ENCODE assay signal across 27 cellular contexts in the genomic region with DNA sequence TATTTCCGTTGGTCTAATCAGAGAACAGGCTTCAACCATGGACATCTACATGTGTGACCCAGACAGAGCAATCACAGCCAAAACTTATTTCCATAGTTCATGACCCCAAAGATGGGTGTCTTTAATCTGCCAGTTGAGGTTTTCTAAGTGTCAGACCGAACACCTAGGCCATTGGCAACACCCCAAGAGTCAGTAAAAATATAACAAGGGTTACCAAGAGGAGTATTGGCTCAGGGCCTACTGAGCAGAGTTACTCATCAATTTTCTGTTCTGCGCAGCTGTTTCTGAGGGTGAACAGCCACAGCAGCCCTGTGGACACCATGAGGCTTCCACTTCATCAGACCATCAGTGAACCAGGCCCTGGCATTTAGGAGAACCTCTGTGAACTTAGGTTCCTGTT. TPM values are rescaled to one million over a fixed set of nuclear protein-coding genes. Genes with fewer than 3 reads are reported as not detected.
"Had no signal": no experiment of that assay in that cellular context is flagged by ENCODE, and none has a peak within 500 bp of the region (broad histone marks: within the 10 kb centered on the region; RNA-seq: fewer than 3 reads in every experiment).

No MANE protein-coding gene starts in this region.

- H3K4me1 Mint-ChIP-seq: activated naive CD8-positive, alpha-beta T cell treated with anti-CD3 and anti-CD28 coated beads for 36 hours had no signal

- H3K9me3 Mint-ChIP-seq: activated naive CD4-positive, alpha-beta T cell treated with anti-CD3 and anti-CD28 coated beads for 36 hours; activated naive CD8-positive, alpha-beta T cell treated with anti-CD3 and anti-CD28 coated beads for 36 hours; activated T-helper 1 cell treated with anti-CD3 and anti-CD28 coated beads, Interleukin-12 subunit alpha, Interleukin-12 subunit beta, Interleukin-2, Interleukin-4 antibody, amounts not matched to agents 30 ng/mL and 10 ng/mL and 1 ng/mL, durations not matched to agents 14 hours and 24 hours and 36 hours; naive B cell; nephron progenitor cell had no signal

- DNase-seq: activated CD4-positive, alpha-beta T cell treated with anti-CD3 and anti-CD28 coated beads for 4 hours; activated CD4-positive, alpha-beta T cell treated with anti-CD3 and anti-CD28 coated beads, Interleukin-2, amount 50 U/mL, for 4 hours; activated CD4-positive, CD25-positive, alpha-beta regulatory T cell; activated CD8-positive, alpha-beta memory T cell treated with anti-CD3 and anti-CD28 coated beads for 24 hours; activated effector memory CD4-positive, alpha-beta T cell treated with anti-CD3 and anti-CD28 coated beads, Interleukin-2, amount 50 U/mL, for 16 hours; activated naive CD4-positive, alpha-beta T cell treated with anti-CD3 and anti-CD28 coated beads for 36 hours; activated naive CD8-positive, alpha-beta T cell treated with anti-CD3 and anti-CD28 coated beads for 36 hours; activated T-cell treated with anti-CD3 and anti-CD28 coated beads, Interleukin-2, amount 50 U/mL, for 1 hour; adrenal gland; brain microvascular endothelial cell; caudate nucleus; cortex of kidney; head of caudate nucleus; lower lobe of right lung; mesenchymal stem cell; naive B cell; nephron progenitor cell; retina; spleen; stimulated activated naive CD4-positive, alpha-beta T cell; tibial artery; upper lobe of right lung had no signal

- H3K4me3 ChIP-seq: adrenal gland, ascending aorta, lower lobe of right lung, spleen, suprapubic skin, tibial artery, upper lobe of right lung had no signal

- H3K27me3 Mint-ChIP-seq: activated naive CD8-positive, alpha-beta T cell treated with anti-CD3 and anti-CD28 coated beads for 36 hours; naive B cell had no signal

- H3K36me3 Mint-ChIP-seq: activated naive CD8-positive, alpha-beta T cell treated with anti-CD3 and anti-CD28 coated beads for 36 hours had no signal

- H3K4me3 Mint-ChIP-seq: activated naive CD4-positive, alpha-beta T cell treated with anti-CD3 and anti-CD28 coated beads for 36 hours; activated naive CD8-positive, alpha-beta T cell treated with anti-CD3 and anti-CD28 coated beads for 36 hours; activated T-helper 1 cell treated with anti-CD3 and anti-CD28 coated beads, Interleukin-12 subunit alpha, Interleukin-12 subunit beta, Interleukin-2, Interleukin-4 antibody, amounts not matched to agents 30 ng/mL and 10 ng/mL and 1 ng/mL, durations not matched to agents 14 hours and 24 hours and 36 hours; naive B cell; nephron progenitor cell had no signal

- H3K27ac Mint-ChIP-seq: activated naive CD4-positive, alpha-beta T cell treated with anti-CD3 and anti-CD28 coated beads for 36 hours; activated T-helper 1 cell treated with anti-CD3 and anti-CD28 coated beads, Interleukin-12 subunit alpha, Interleukin-12 subunit beta, Interleukin-2, Interleukin-4 antibody, amounts not matched to agents 30 ng/mL and 10 ng/mL and 1 ng/mL, durations not matched to agents 14 hours and 24 hours and 36 hours; nephron progenitor cell had no signal

- ATAC-seq: lower lobe of right lung, upper lobe of right lung had no signal

RNA-seq across cellular contexts. Expression of gene UPB1, which starts 41.0 kb away (rescaled TPM):
- total RNA-seq: ascending aorta, fibroblast of lung, osteocyte had no signal
